ENCODE assay signal across 22 cellular contexts in genomic region chr22:21708960-21709359, GRCh38. TPM values are rescaled to one million over a fixed set of nuclear protein-coding genes. Genes with fewer than 3 reads are reported as not detected.
DNase-seq lines count a peak whose midpoint lies in the region; ATAC-seq, FAIRE-seq and TF ChIP-seq lines count a peak whose summit lies in the region.
"Had no signal": no experiment of that assay in that cellular context is flagged by ENCODE, and none has a peak within 500 bp of the region (broad histone marks: within the 10 kb centered on the region; RNA-seq: fewer than 3 reads in every experiment).

No MANE protein-coding gene starts in this region.

- H3K4me1 ChIP-seq in HepG2 (ENCODE audit: insufficient read depth, low read length): peaks cover 25% of the 10 kb centered on the region
- peaks cover 0 to 4% (median 0%) of the 10 kb centered on the region in 4 donors for H3K4me1 ChIP-seq in right lobe of liver
- H3K4me1 ChIP-seq: Caco-2 had no signal

- H3K4me3 ChIP-seq in HepG2 (replicated peaks in 1 of 3; ENCODE audit: insufficient read depth in 1 of 3, low read depth in 2 of 3, low read length in 3 of 3) (no peak overlapping the region), right lobe of liver (no peak overlapping the region)
- H3K4me3 ChIP-seq: BLaER1 treated with 17β-estradiol and CSF1 and Interleukin-3, amounts not matched to agents 10 nM and 100 nM; GM23248 had no signal

- no peak for TF ChIP-seq RAD21 in HepG2 (CRISPR knock-in tag; IDR thresholded peaks at IDR 0.05)

- peaks cover 10 to 14% of the 10 kb centered on the region in 2 donors for H3K4me1 Mint-ChIP-seq in effector memory CD8-positive, alpha-beta T cell (ENCODE audit: low read depth in 2 of 2)
- H3K4me1 Mint-ChIP-seq in nephron progenitor cell: peaks cover 44% of the 10 kb centered on the region
- peaks cover 11% of the 10 kb centered on the region for H3K4me1 Mint-ChIP-seq in stimulated activated memory B cell treated with anti-CD40 and anti-IgM and Interleukin-4, amounts not matched to agents 10 μg/mL and 1 μg/mL and 100 μg/mL, for 72 hours

- no peaks in the 10 kb centered on the region for H3K27me3 Mint-ChIP-seq in effector memory CD8-positive, alpha-beta T cell
- no peaks in the 10 kb centered on the region for H3K27me3 Mint-ChIP-seq in nephron progenitor cell (ENCODE audit: low read depth, poor library complexity)
- H3K27me3 Mint-ChIP-seq in stimulated activated memory B cell treated with anti-CD40 and anti-IgM and Interleukin-4, amounts not matched to agents 10 μg/mL and 1 μg/mL and 100 μg/mL, for 72 hours: no peaks in the 10 kb centered on the region
- H3K27me3 Mint-ChIP-seq: CD4-positive, alpha-beta memory T cell had no signal

- peaks cover 0 to 11% of the 10 kb centered on the region in 2 experiments; a peak in 1 of 5 replicates for H3K27me3 ChIP-seq in HepG2 (ENCODE audit: control insufficient read depth in 1 of 2, insufficient read depth in 2 of 2, low read length in 2 of 2)
- no peaks in the 10 kb centered on the region for H3K27me3 ChIP-seq in right lobe of liver
- H3K27me3 ChIP-seq: BE2C; BLaER1 treated with 17β-estradiol and CSF1 and Interleukin-3, amounts not matched to agents 10 nM and 100 nM had no signal

- H3K27ac Mint-ChIP-seq in effector memory CD8-positive, alpha-beta T cell: peak overlapping the region; percentile 6 to 29
- H3K27ac Mint-ChIP-seq in nephron progenitor cell: peak overlapping the region; percentile 88
- peak overlapping the region; percentile 38 for H3K27ac Mint-ChIP-seq in stimulated activated memory B cell treated with anti-CD40 and anti-IgM and Interleukin-4, amounts not matched to agents 10 μg/mL and 1 μg/mL and 100 μg/mL, for 72 hours
- H3K27ac Mint-ChIP-seq: CD4-positive, alpha-beta memory T cell had no signal

- no peaks in the 10 kb centered on the region for H3K79me2 ChIP-seq in HepG2 (ENCODE audit: insufficient read depth, low read length)

- intact Hi-C loops in HepG2 (cut with micrococcal nuclease; ENCODE audit: unreplicated experiment) (no loop called here), right lobe of liver (cut with DNase I) (no loop called here)

- CTCF ChIA-PET in HepG2 (lab: Yijun Ruan, JAX; ENCODE audit: low intra/inter-chr PET ratio, low total read pairs): no interaction called here

- no TSS peak for BruUV-seq in HepG2 (replicated peaks; lab: Mats Ljungman, UMichigan)

- ATAC-seq in HepG2: no peak
- no peak for ATAC-seq in right lobe of liver
- no peak for ATAC-seq in effector memory CD8-positive, alpha-beta T cell (replicated peaks)
- no peak for ATAC-seq in stimulated activated memory B cell treated with anti-CD40 and anti-IgM and Interleukin-4, amounts not matched to agents 10 μg/mL and 1 μg/mL and 100 μg/mL, for 72 hours
- no peak for ATAC-seq in HG03280 (IDR thresholded peaks at IDR 0.05; ENCODE audit: unreplicated experiment)

- DNase-seq in HepG2 (ENCODE audit: low spot score): peak; percentile 18
- DNase-seq in right lobe of liver: no peak
- no peak for DNase-seq in effector memory CD8-positive, alpha-beta T cell
- DNase-seq in nephron progenitor cell: no peak
- DNase-seq in GM19240 (ENCODE audit: insufficient read length, low spot score): no peak
- no peak for DNase-seq in stimulated activated CD4-positive, alpha-beta T cell treated with anti-CD3 and anti-CD28 coated beads, Interleukin-15, amount 100 ng/mL, for 24 hours
- DNase-seq: BE2C; Caco-2; CD4-positive, alpha-beta memory T cell; DMS153; DND-41; GM23248; H7; HCEC 1CT had no signal

- no peaks in the 10 kb centered on the region for H4K20me1 ChIP-seq in HepG2 (ENCODE audit: insufficient read depth, low read length)

- H3K4me3 Mint-ChIP-seq in effector memory CD8-positive, alpha-beta T cell: no peak overlapping the region
- H3K4me3 Mint-ChIP-seq in nephron progenitor cell: no peak overlapping the region
- H3K4me3 Mint-ChIP-seq in stimulated activated memory B cell treated with anti-CD40 and anti-IgM and Interleukin-4, amounts not matched to agents 10 μg/mL and 1 μg/mL and 100 μg/mL, for 72 hours: no peak overlapping the region
- H3K4me3 Mint-ChIP-seq: CD4-positive, alpha-beta memory T cell had no signal

- 45% methylated on average over 4 of the region's 6 CpGs for WGBS in HepG2 (ENCODE audit: low lambda C conversion rate)
- WGBS in right lobe of liver (ENCODE audit: insufficient coverage, low coverage, low lambda C conversion rate, missing lambda C conversion rate): 89% methylated on average over 4 of the region's 6 CpGs

- H3K27ac ChIP-seq in HepG2 (ENCODE audit: extremely low read length, insufficient read depth, low read length) (no peak overlapping the region), right lobe of liver (no peak overlapping the region)
- H3K27ac ChIP-seq: 22Rv1; BLaER1 treated with 17β-estradiol and CSF1 and Interleukin-3, amounts not matched to agents 10 nM and 100 nM; GM23248 had no signal

- POLR2A ChIA-PET in HepG2 (lab: Yijun Ruan, JAX): interaction anchor here (1.5 kb wide), 1 partner anchor 43 kb away, joined by 4 read pairs; the partner anchor contains the start of gene PPIL2

- TF ChIP-seq CTCF in HepG2 (CRISPR knock-in tag; IDR thresholded peaks at IDR 0.05) (no peak), right lobe of liver (IDR thresholded peaks at IDR 0.05) (no peak), nephron progenitor cell (IDR thresholded peaks at IDR 0.05) (no peak)

- H3K9me3 ChIP-seq in HepG2 (ENCODE audit: low read length): no peaks in the 10 kb centered on the region
- no peaks in the 10 kb centered on the region for H3K9me3 ChIP-seq in right lobe of liver
- H3K9me3 ChIP-seq: BE2C; BLaER1 treated with 17β-estradiol and CSF1 and Interleukin-3, amounts not matched to agents 10 nM and 100 nM; Caco-2 had no signal

- H3K9ac ChIP-seq in HepG2 (ENCODE audit: insufficient read depth, low read depth, low read length): no peak overlapping the region
- H3K9ac ChIP-seq: BLaER1 treated with 17β-estradiol and CSF1 and Interleukin-3, amounts not matched to agents 10 nM and 100 nM; GM23248 had no signal

- peak overlapping the region; percentile 47; the same call in 1 of the 2 replicates for H3K4me2 ChIP-seq in HepG2 (ENCODE audit: low read depth, low read length)
- H3K4me2 ChIP-seq: BLaER1 treated with 17β-estradiol and CSF1 and Interleukin-3, amounts not matched to agents 10 nM and 100 nM had no signal

- H2AFZ ChIP-seq in HepG2 (ENCODE audit: low read length): no peak overlapping the region
- H2AFZ ChIP-seq: GM23248 had no signal

- TF ChIP-seq POLR2A in HepG2 (IDR thresholded peaks at IDR 0.05; ENCODE audit: insufficient read depth in 1 of 2, low read depth in 2 of 2, low read length in 2 of 2) (no peak), right lobe of liver (IDR thresholded peaks at IDR 0.05) (no peak)

- H3K9me3 Mint-ChIP-seq in effector memory CD8-positive, alpha-beta T cell: no peaks in the 10 kb centered on the region
- no peaks in the 10 kb centered on the region for H3K9me3 Mint-ChIP-seq in nephron progenitor cell
- H3K9me3 Mint-ChIP-seq in stimulated activated memory B cell treated with anti-CD40 and anti-IgM and Interleukin-4, amounts not matched to agents 10 μg/mL and 1 μg/mL and 100 μg/mL, for 72 hours: no peaks in the 10 kb centered on the region

- in situ Hi-C loops in HepG2 (cut with HindIII; ENCODE audit: extremely low pct_ligation_motif_present, low pct_unique_long_range_greater_than_20kb): no loop called here

- H3K36me3 Mint-ChIP-seq in effector memory CD8-positive, alpha-beta T cell (ENCODE audit: insufficient read depth): peaks cover 35% of the 10 kb centered on the region
- peaks cover 32% of the 10 kb centered on the region for H3K36me3 Mint-ChIP-seq in nephron progenitor cell (ENCODE audit: low read depth)
- H3K36me3 Mint-ChIP-seq in stimulated activated memory B cell treated with anti-CD40 and anti-IgM and Interleukin-4, amounts not matched to agents 10 μg/mL and 1 μg/mL and 100 μg/mL, for 72 hours: peaks cover 6% of the 10 kb centered on the region

- FAIRE-seq in HepG2 (lab: Jason Lieb, UNC): no peak
- FAIRE-seq: A204.1, G401.6, GM12892, H1 had no signal

- no peaks in the 10 kb centered on the region for H3K36me3 ChIP-seq in HepG2 (replicated peaks in 1 of 2; ENCODE audit: control insufficient read depth in 1 of 2, insufficient read depth in 2 of 2, low read length in 2 of 2)
- H3K36me3 ChIP-seq in right lobe of liver: no peaks in the 10 kb centered on the region
- H3K36me3 ChIP-seq: BE2C had no signal

- TF ChIP-seq EP300 in HepG2 (IDR thresholded peaks at IDR 0.05; ENCODE audit: low read depth in 2 of 2, low read length in 2 of 2) (no peak), HepG2 (CRISPR knock-in tag; IDR thresholded peaks at IDR 0.05; ENCODE audit: borderline replicate concordance) (no peak)

RNA-seq across cellular contexts. Expression of gene YPEL1, which starts 26.6 kb away (rescaled TPM):
- total RNA-seq in HepG2 (2016; rRNA removed; fragmentation: Illumina TruSeq; extraction: Trizol): 0.21 and 0.33 TPM in 2 replicates
- total RNA-seq in HepG2 (2016; cell fraction: cytosol; rRNA removed; fragmentation: Illumina TruSeq; extraction: Trizol; ENCODE audit: low read depth): 0.97 and 1.2 TPM in 2 replicates
- 0.16 and 0.22 TPM in 2 replicates for total RNA-seq in HepG2 (2016; cell fraction: insoluble cytoplasmic fraction; rRNA removed; fragmentation: Illumina TruSeq; extraction: Trizol)
- 0.77 and 1.3 TPM in 2 replicates for total RNA-seq in HepG2 (2016; cell fraction: membrane; rRNA removed; fragmentation: Illumina TruSeq; extraction: Trizol)
- 0.12 and 0.13 TPM in 2 replicates for total RNA-seq in HepG2 (2016; cell fraction: nucleus; rRNA removed; fragmentation: Illumina TruSeq; extraction: Trizol)
- polyA plus RNA-seq in HepG2 (2011; rRNA removed): 1.9 and 2.5 TPM in 2 replicates
- polyA plus RNA-seq in HepG2 (2011; cell fraction: cytosol; rRNA removed): 0.96 and 1.0 TPM in 2 replicates
- polyA plus RNA-seq in HepG2 (2011; cell fraction: nucleus; rRNA removed): 1.5 and 1.6 TPM in 2 replicates
- polyA plus RNA-seq in HepG2 (2012): 0.58 and 1.1 TPM in 2 replicates
- 0.79 and 1.7 TPM in 2 replicates for polyA plus RNA-seq in HepG2 (2016; cell fraction: cytosol; fragmentation: Illumina TruSeq; extraction: Trizol; ENCODE audit: low read depth)
- 0.34 and 0.50 TPM in 2 replicates for polyA plus RNA-seq in HepG2 (2016; cell fraction: insoluble cytoplasmic fraction; fragmentation: Illumina TruSeq; extraction: Trizol; ENCODE audit: low read depth)
- 1.0 and 1.3 TPM in 2 replicates for polyA plus RNA-seq in HepG2 (2016; cell fraction: membrane; fragmentation: Illumina TruSeq; extraction: Trizol; ENCODE audit: low read depth)
- polyA plus RNA-seq in HepG2 (2016; cell fraction: nucleus; fragmentation: Illumina TruSeq; extraction: Trizol; ENCODE audit: insufficient read depth, low read depth): 0.42 and 0.67 TPM in 2 replicates
- polyA minus RNA-seq in HepG2 (2011; rRNA and poly(A)+ RNA removed; ENCODE audit: low replicate concordance): 0.72 and 0.86 TPM in 2 replicates
- polyA minus RNA-seq in HepG2 (2011; cell fraction: cytosol; rRNA and poly(A)+ RNA removed): 0.69 and 0.70 TPM in 2 replicates
- 0.77 and 1.6 TPM in 2 replicates for polyA minus RNA-seq in HepG2 (2011; cell fraction: nucleus; rRNA and poly(A)+ RNA removed)
- 10 to 100 TPM in 1 of 6 experiments, 1 to 10 TPM in 5; 1.0 to 11.2 (median 2.7) TPM for total RNA-seq in right lobe of liver

RNA-seq across cellular contexts. Expression of gene PPIL2, which starts 43.1 kb away (rescaled TPM):
- total RNA-seq in HepG2 (2016; rRNA removed; fragmentation: Illumina TruSeq; extraction: Trizol): 31.6 and 31.9 TPM in 2 replicates
- 9.2 and 10.5 TPM in 2 replicates for total RNA-seq in HepG2 (2016; cell fraction: cytosol; rRNA removed; fragmentation: Illumina TruSeq; extraction: Trizol; ENCODE audit: low read depth)
- 23.6 and 33.0 TPM in 2 replicates for total RNA-seq in HepG2 (2016; cell fraction: insoluble cytoplasmic fraction; rRNA removed; fragmentation: Illumina TruSeq; extraction: Trizol)
- 9.1 and 9.4 TPM in 2 replicates for total RNA-seq in HepG2 (2016; cell fraction: membrane; rRNA removed; fragmentation: Illumina TruSeq; extraction: Trizol)
- total RNA-seq in HepG2 (2016; cell fraction: nucleus; rRNA removed; fragmentation: Illumina TruSeq; extraction: Trizol): 42.7 and 45.7 TPM in 2 replicates
- 56.1 and 59.4 TPM in 2 replicates for polyA plus RNA-seq in HepG2 (2011; rRNA removed)
- polyA plus RNA-seq in HepG2 (2011; cell fraction: cytosol; rRNA removed): 22.8 and 28.5 TPM in 2 replicates
- 197 and 240 TPM in 2 replicates for polyA plus RNA-seq in HepG2 (2011; cell fraction: nucleus; rRNA removed)
- 26.0 and 29.4 TPM in 2 replicates for polyA plus RNA-seq in HepG2 (2012)
- 2.5 and 3.3 TPM in 2 replicates for polyA plus RNA-seq in HepG2 (2016; cell fraction: cytosol; fragmentation: Illumina TruSeq; extraction: Trizol; ENCODE audit: low read depth)
- polyA plus RNA-seq in HepG2 (2016; cell fraction: insoluble cytoplasmic fraction; fragmentation: Illumina TruSeq; extraction: Trizol; ENCODE audit: low read depth): 30.7 and 39.2 TPM in 2 replicates
- 6.2 and 7.6 TPM in 2 replicates for polyA plus RNA-seq in HepG2 (2016; cell fraction: membrane; fragmentation: Illumina TruSeq; extraction: Trizol; ENCODE audit: low read depth)
- 66.3 and 80.1 TPM in 2 replicates for polyA plus RNA-seq in HepG2 (2016; cell fraction: nucleus; fragmentation: Illumina TruSeq; extraction: Trizol; ENCODE audit: insufficient read depth, low read depth)
- 22.5 and 39.0 TPM in 2 replicates for polyA minus RNA-seq in HepG2 (2011; rRNA and poly(A)+ RNA removed; ENCODE audit: low replicate concordance)
- polyA minus RNA-seq in HepG2 (2011; cell fraction: cytosol; rRNA and poly(A)+ RNA removed): 15.4 and 16.6 TPM in 2 replicates
- 108 and 114 TPM in 2 replicates for polyA minus RNA-seq in HepG2 (2011; cell fraction: nucleus; rRNA and poly(A)+ RNA removed)
- 10 to 100 TPM; 18.9 to 24.2 (median 22.1) TPM for total RNA-seq in right lobe of liver

Comparison
In these comparisons a context has a peak if more than half of its experiments do, and no peak if none do; other contexts are left out.
1. H3K27ac Mint-ChIP-seq: peak in every context shown above with its lines; median percentile 88 in nephron progenitor cell; 38 in stimulated activated memory B cell treated with anti-CD40 and anti-IgM and Interleukin-4, amounts not matched to agents 10 μg/mL and 1 μg/mL and 100 μg/mL, for 72 hours; 18 in effector memory CD8-positive, alpha-beta T cell.